ENCODE assay signal across 29 cellular contexts in the genomic region with DNA sequence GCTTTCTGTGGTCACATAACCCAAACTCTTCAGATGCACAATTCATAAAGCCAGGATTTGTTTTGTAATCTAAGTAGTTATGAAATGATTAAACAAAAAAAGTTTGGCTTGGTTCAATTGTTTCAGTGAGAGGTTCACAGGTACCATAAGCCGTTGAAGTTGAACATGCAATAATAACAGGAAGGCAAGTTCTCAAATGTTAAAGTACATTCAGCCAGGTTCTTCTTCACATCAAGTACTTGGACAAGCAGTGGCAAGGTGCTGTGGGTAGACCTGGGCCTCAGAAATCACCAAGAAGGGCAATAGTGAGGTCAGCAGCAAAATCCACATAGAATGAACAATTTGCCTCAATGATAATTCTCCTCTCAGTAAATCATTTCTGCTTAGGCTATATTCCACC.
"Had no signal": no experiment of that assay in that cellular context is flagged by ENCODE, and none has a peak within 500 bp of the region (broad histone marks: within the 10 kb centered on the region; RNA-seq: fewer than 3 reads in every experiment).

No MANE protein-coding gene starts in this region.

- H3K36me3 ChIP-seq: ascending aorta, MG63, Peyer's patch, SJSA1 had no signal

- DNase-seq: activated CD4-positive, alpha-beta T cell treated with anti-CD3 and anti-CD28 coated beads for 36 hours; activated CD4-positive, alpha-beta T cell treated with anti-CD3 and anti-CD28 coated beads, Interleukin-2, amount 10 ng/mL, durations not matched to agents 7 days and 5 days; activated CD4-positive, alpha-beta T cell treated with anti-CD3 and anti-CD28 coated beads, Interleukin-2, amount 50 U/mL, for 48 hours; activated CD8-positive, alpha-beta T cell treated with anti-CD3 and anti-CD28 coated beads, Interleukin-2, amount 10 ng/mL, durations not matched to agents 7 days and 5 days; activated gamma-delta T cell; activated naive CD4-positive, alpha-beta T cell treated with Interleukin-2 at 50 U/mL for 16 hours; activated naive CD8-positive, alpha-beta T cell treated with anti-CD3 and anti-CD28 coated beads, Interleukin-2, amount 10 ng/mL, durations not matched to agents 7 days and 5 days; activated T-cell treated with anti-CD3 and anti-CD28 coated beads, Interleukin-2, amount 50 U/mL, for 24 hours; amygdala; Kasumi-1; MG63; NCI-H1048; NCI-H1436 treated with DMSO at 0.1 percent for 48 hours; NCI-H1694 treated with DMSO at 0.1 percent for 48 hours; NCI-H2029; NCI-H2171 treated with DMSO at 0.1 percent for 48 hours; NCI-H510A; NCI-H526; NCI-H748 treated with DMSO at 0.1 percent for 48 hours; NK-92 treated with Interleukin-12 subunit alpha and Interleukin-12 subunit beta, amount 100 ng/mL, for 24 hours; PC-3; Peyer's patch; RPMI8226; SHP77 treated with DMSO at 0.1 percent for 48 hours; SK-N-SH had no signal

- H3K4me2 ChIP-seq: SK-N-SH had no signal

- H3K4me3 ChIP-seq: ascending aorta, MG63, Peyer's patch, SJSA1 had no signal

- H3K27ac ChIP-seq: ascending aorta, Peyer's patch, SJSA1 had no signal

- FAIRE-seq: TTC549 had no signal

- ATAC-seq: activated CD4-positive, alpha-beta T cell treated with anti-CD3 and anti-CD28 coated beads for 36 hours; activated CD4-positive, CD25-positive, alpha-beta regulatory T cell treated with anti-CD3 and anti-CD28 coated beads, Interleukin-2, amount 50 U/mL, for 24 hours; activated CD8-positive, alpha-beta T cell treated with anti-CD3 and anti-CD28 coated beads, Interleukin-2, amount 10 ng/mL, durations not matched to agents 7 days and 5 days; PC-3 had no signal

- H3K9me3 ChIP-seq: ascending aorta, MG63, Peyer's patch, SJSA1, SK-N-SH had no signal

- H3K27me3 ChIP-seq: ascending aorta, MG63, Peyer's patch, SJSA1 had no signal

- H3K9ac ChIP-seq: SK-N-SH had no signal

- H3K4me1 ChIP-seq: ascending aorta, Peyer's patch, SJSA1 had no signal
